In the genomic region with DNA sequence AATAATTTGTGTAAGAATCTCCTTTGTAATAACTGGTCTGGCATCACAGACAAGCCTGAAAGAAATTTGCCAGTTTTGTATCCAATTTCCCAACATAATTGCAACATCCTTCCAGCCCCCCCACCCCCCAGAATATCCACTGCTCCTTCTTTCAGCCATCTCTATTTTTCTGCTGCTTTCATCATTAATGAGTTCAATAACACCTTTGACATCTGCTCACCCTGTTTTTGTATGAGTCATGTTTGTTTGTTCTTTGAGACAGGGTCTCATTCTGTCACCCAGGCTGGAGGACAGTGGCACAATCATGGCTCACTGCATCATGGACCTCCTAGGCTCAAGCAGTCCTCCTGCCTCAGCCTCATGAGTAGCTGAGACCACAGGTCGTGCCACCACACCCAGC, we compare ENCODE assay signal across 1 cellular context.
TF ChIP-seq lines count a peak whose summit lies in the region.

No MANE protein-coding gene starts in this region.

TF ChIP-seq in K562, 482 proteins besides CTCF, POLR2A, EP300 and RAD21:
- TF ChIP-seq, protein P1, sequence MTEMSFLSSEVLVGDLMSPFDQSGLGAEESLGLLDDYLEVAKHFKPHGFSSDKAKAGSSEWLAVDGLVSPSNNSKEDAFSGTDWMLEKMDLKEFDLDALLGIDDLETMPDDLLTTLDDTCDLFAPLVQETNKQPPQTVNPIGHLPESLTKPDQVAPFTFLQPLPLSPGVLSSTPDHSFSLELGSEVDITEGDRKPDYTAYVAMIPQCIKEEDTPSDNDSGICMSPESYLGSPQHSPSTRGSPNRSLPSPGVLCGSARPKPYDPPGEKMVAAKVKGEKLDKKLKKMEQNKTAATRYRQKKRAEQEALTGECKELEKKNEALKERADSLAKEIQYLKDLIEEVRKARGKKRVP (CRISPR knock-in tag; IDR thresholded peaks at IDR 0.05), result no peak
- 0 out of 2 replicates have a peak, but pooled peaks have one; percentile 17 for TF ChIP-seq CEBPG (CRISPR knock-in tag; IDR thresholded peaks at IDR 0.05)
- TF ChIP-seq CEBPG (tag; conservative IDR thresholded peaks at IDR 0.05 in 1 of 2, IDR thresholded peaks at IDR 0.05 in 1 of 2), result peak in 1 of 2 experiments; percentile 84; a peak in 2 of 4 replicates
- no peak for TF ChIP-seq ILK (tag; IDR thresholded peaks at IDR 0.05; ENCODE audit: borderline replicate concordance, low read depth)
- no peak for TF ChIP-seq HDAC1 (IDR thresholded peaks at IDR 0.05)
- TF ChIP-seq DACH1 (IDR thresholded peaks at IDR 0.05; ENCODE audit: partially characterized antibody), result peak; percentile 45
- TF ChIP-seq EWSR1 (IDR thresholded peaks at IDR 0.05; ENCODE audit: borderline replicate concordance, low read depth, partially characterized antibody), result no peak
- TF ChIP-seq SPI1 (IDR thresholded peaks at IDR 0.05; ENCODE audit: borderline replicate concordance, low read depth, low read length), result no peak
- TF ChIP-seq ZNF584 (CRISPR knock-in tag; IDR thresholded peaks at IDR 0.05; ENCODE audit: low read depth), result no peak
- no peak for TF ChIP-seq ZNF165 (CRISPR knock-in tag; IDR thresholded peaks at IDR 0.05; ENCODE audit: borderline replicate concordance)
- TF ChIP-seq HSF4 (CRISPR knock-in tag; IDR thresholded peaks at IDR 0.05; ENCODE audit: borderline replicate concordance), result no peak
- TF ChIP-seq ZNF586 (CRISPR knock-in tag; conservative IDR thresholded peaks at IDR 0.05), result no peak
- no peak for TF ChIP-seq KLF6 (CRISPR knock-in tag; IDR thresholded peaks at IDR 0.05; ENCODE audit: borderline replicate concordance)
- TF ChIP-seq CEBPB (tag; IDR thresholded peaks at IDR 0.05), result 0 out of 2 replicates have a peak, but pooled peaks have one; percentile 23
- TF ChIP-seq, protein P2, sequence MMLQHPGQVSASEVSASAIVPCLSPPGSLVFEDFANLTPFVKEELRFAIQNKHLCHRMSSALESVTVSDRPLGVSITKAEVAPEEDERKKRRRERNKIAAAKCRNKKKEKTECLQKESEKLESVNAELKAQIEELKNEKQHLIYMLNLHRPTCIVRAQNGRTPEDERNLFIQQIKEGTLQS (IDR thresholded peaks at IDR 0.05), result peak; percentile 53
- TF ChIP-seq, protein P2 (CRISPR knock-in tag; conservative IDR thresholded peaks at IDR 0.05), result no peak
- no peak for TF ChIP-seq SIN3A (IDR thresholded peaks at IDR 0.05; ENCODE audit: borderline replicate concordance in 2 of 2, control insufficient read depth in 1 of 2, low read depth in 2 of 2, low read length in 2 of 2)
- no peak for TF ChIP-seq POLR2AphosphoS2 (IDR thresholded peaks at IDR 0.05; ENCODE audit: low read length)
- no peak for TF ChIP-seq HDAC6 (IDR thresholded peaks at IDR 0.05; ENCODE audit: low read depth, low read length)
- TF ChIP-seq SMARCB1 (IDR thresholded peaks at IDR 0.05; ENCODE audit: insufficient read length, low read depth), result no peak
- TF ChIP-seq RBM25 (IDR thresholded peaks at IDR 0.05; ENCODE audit: low read depth, low read length, severe bottlenecking), result no peak
- TF ChIP-seq ELF2 (CRISPR knock-in tag; IDR thresholded peaks at IDR 0.05), result no peak
- no peak for TF ChIP-seq MEF2D (tag; conservative IDR thresholded peaks at IDR 0.05; ENCODE audit: low read depth)
- TF ChIP-seq, protein P3, sequence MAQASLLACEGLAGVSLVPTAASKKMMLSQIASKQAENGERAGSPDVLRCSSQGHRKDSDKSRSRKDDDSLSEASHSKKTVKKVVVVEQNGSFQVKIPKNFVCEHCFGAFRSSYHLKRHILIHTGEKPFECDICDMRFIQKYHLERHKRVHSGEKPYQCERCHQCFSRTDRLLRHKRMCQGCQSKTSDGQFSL (CRISPR knock-in tag; IDR thresholded peaks at IDR 0.05), result no peak
- TF ChIP-seq, protein P3 (tag; IDR thresholded peaks at IDR 0.05), result 0 out of 4 replicates have a peak, but pooled peaks of 1 of the 2 experiments have one; percentile 22
- no peak for TF ChIP-seq ZNF143 (CRISPR knock-in tag; IDR thresholded peaks at IDR 0.05)
- TF ChIP-seq ZFP1 (CRISPR knock-in tag; IDR thresholded peaks at IDR 0.05), result no peak
- no peak for TF ChIP-seq ZNF717 (CRISPR knock-in tag; IDR thresholded peaks at IDR 0.05)
- no peak for TF ChIP-seq TEAD1 (CRISPR knock-in tag; IDR thresholded peaks at IDR 0.05)
- no peak for TF ChIP-seq ZNF780A (CRISPR knock-in tag; IDR thresholded peaks at IDR 0.05)
- no peak for TF ChIP-seq ELF1 (tag; IDR thresholded peaks at IDR 0.05)
- TF ChIP-seq NR2C1 (IDR thresholded peaks at IDR 0.05), result no peak
- TF ChIP-seq NR2C1 (tag; IDR thresholded peaks at IDR 0.05), result no peak
- TF ChIP-seq L3MBTL2 (IDR thresholded peaks at IDR 0.05), result no peak
- TF ChIP-seq TBL1XR1 (IDR thresholded peaks at IDR 0.05; ENCODE audit: low read length in 2 of 2), result no peak
- TF ChIP-seq MCM5 (IDR thresholded peaks at IDR 0.05; ENCODE audit: low read depth), result no peak
- no peak for TF ChIP-seq THRAP3 (IDR thresholded peaks at IDR 0.05; ENCODE audit: borderline replicate concordance)
- no peak for TF ChIP-seq EHMT2 (IDR thresholded peaks at IDR 0.05)
- no peak for TF ChIP-seq ZNF311 (CRISPR knock-in tag; IDR thresholded peaks at IDR 0.05)
- TF ChIP-seq, protein P4, sequence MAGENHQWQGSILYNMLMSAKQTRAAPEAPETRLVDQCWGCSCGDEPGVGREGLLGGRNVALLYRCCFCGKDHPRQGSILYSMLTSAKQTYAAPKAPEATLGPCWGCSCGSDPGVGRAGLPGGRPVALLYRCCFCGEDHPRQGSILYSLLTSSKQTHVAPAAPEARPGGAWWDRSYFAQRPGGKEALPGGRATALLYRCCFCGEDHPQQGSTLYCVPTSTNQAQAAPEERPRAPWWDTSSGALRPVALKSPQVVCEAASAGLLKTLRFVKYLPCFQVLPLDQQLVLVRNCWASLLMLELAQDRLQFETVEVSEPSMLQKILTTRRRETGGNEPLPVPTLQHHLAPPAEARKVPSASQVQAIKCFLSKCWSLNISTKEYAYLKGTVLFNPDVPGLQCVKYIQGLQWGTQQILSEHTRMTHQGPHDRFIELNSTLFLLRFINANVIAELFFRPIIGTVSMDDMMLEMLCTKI (IDR thresholded peaks at IDR 0.05; ENCODE audit: partially characterized antibody), result no peak
- TF ChIP-seq ZNF197 (CRISPR knock-in tag; IDR thresholded peaks at IDR 0.05; ENCODE audit: low read depth), result no peak
